ENCODE assay signal across 8 cellular contexts in the genomic region with DNA sequence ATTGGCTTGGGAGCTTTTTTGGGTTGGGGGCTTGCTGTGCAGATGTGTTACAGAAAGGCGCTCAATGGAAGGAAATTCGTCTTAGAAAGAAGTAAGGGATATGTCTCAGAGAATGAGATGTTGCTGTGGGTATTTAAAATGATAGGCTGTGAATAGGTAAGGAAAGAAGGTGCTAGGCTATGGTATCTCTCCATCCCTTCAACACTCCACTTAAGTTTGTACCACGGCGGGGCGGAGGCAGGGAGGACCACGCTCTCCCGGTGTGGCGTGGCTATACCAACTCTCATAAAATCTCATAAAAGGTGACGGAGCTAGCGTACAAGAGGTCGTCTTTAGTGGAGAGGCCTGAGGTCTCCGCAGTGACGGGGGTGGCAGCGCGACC. TPM values are rescaled to one million over a fixed set of nuclear protein-coding genes. Genes with fewer than 3 reads are reported as not detected.
DNase-seq lines count a peak whose midpoint lies in the region; ATAC-seq and TF ChIP-seq lines count a peak whose summit lies in the region.

No MANE protein-coding gene starts in this region.

- H4K5ac ChIP-seq in IMR-90 (ENCODE audit: low read depth, low read length), result peak overlapping the region; percentile 100

- peaks cover 4 to 26% of the 10 kb centered on the region in 2 experiments for H3K79me1 ChIP-seq in IMR-90 (ENCODE audit: low read depth in 1 of 2, low read length in 2 of 2)

- no CpG with 5 or more reads among the region's 15 CpGs for WGBS in IMR-90 (ENCODE audit: extremely low coverage in 2 of 2, insufficient read length in 1 of 2), 2 experiments

- H3K9ac ChIP-seq in BLaER1, result peak overlapping the region; percentile 70; the same call in 1 of the 2 replicates
- H3K9ac ChIP-seq in IMR-90 (ENCODE audit: low read depth, low read length), result peak overlapping the region; percentile 75

- H3K4me3 Mint-ChIP-seq in dendritic cell treated with granulocyte-macrophage colony-stimulating factor and Interleukin-4, amounts not matched to agents 40 ng/mL and 50 ng/mL, for 4 days, result peak overlapping the region; percentile 99
- peak overlapping the region; percentile 86 to 98 (median 94) for H3K4me3 Mint-ChIP-seq in naive B cell

- H3K4me1 Mint-ChIP-seq in dendritic cell treated with granulocyte-macrophage colony-stimulating factor and Interleukin-4, amounts not matched to agents 40 ng/mL and 50 ng/mL, for 4 days (ENCODE audit: low read depth), result peaks cover 41% of the 10 kb centered on the region
- peaks cover 23 to 28% (median 25%) of the 10 kb centered on the region in 3 donors for H3K4me1 Mint-ChIP-seq in naive B cell

- H4K8ac ChIP-seq in IMR-90 (ENCODE audit: low read depth in 2 of 2, low read length in 2 of 2), result peak overlapping the region; percentile 100

- no peak for TF ChIP-seq POLR2A in IMR-90 (IDR thresholded peaks at IDR 0.05; ENCODE audit: low read depth, low read length)

- H2AK5ac ChIP-seq in IMR-90 (ENCODE audit: low read depth, low read length), result peak overlapping the region; percentile 82

- dilution Hi-C loops in IMR-90 (cut with HindIII; ENCODE audit: low sequenced_read_pairs, unreplicated experiment), result no loop called here

- peak overlapping the region; percentile 95 for H3K4ac ChIP-seq in IMR-90 (ENCODE audit: low read depth, low read length)

- peak overlapping the region; percentile 71 for H2BK5ac ChIP-seq in IMR-90 (ENCODE audit: low read depth, low read length, poor library complexity, severe bottlenecking)

- intact Hi-C loops in IMR-90 (cut with micrococcal nuclease), result loop anchor here (5.0 kb wide), 1 partner anchor 33 kb away; a partner anchor contains a TSS
- intact Hi-C loops in dendritic cell treated with granulocyte-macrophage colony-stimulating factor and Interleukin-4, amounts not matched to agents 40 ng/mL and 50 ng/mL, for 4 days (cut with micrococcal nuclease), result loop anchor here (1.0 kb wide), 1 partner anchor 35 kb away; a partner anchor contains a TSS

- ATAC-seq in GM19467 (IDR thresholded peaks at IDR 0.05; ENCODE audit: unreplicated experiment) (peak; percentile 20), IMR-90 (ENCODE audit: low read depth) (peak; percentile 13; the same call in 1 of the 2 replicates), naive B cell (ENCODE audit: low read depth in 2 of 2) (peak; percentile 24)

- H3K27ac Mint-ChIP-seq in dendritic cell treated with granulocyte-macrophage colony-stimulating factor and Interleukin-4, amounts not matched to agents 40 ng/mL and 50 ng/mL, for 4 days, result peak overlapping the region; percentile 95
- peak overlapping the region; percentile 76 to 96 (median 94) for H3K27ac Mint-ChIP-seq in naive B cell

- H3K4me3 ChIP-seq in BLaER1 (peak overlapping the region; percentile 76), IMR-90 (ENCODE audit: insufficient read depth, low read depth, low read length) (peak overlapping the region; percentile 85)

- peaks cover 12% of the 10 kb centered on the region for H3K4me1 ChIP-seq in BLaER1
- H3K4me1 ChIP-seq in IMR-90 (ENCODE audit: control insufficient read depth, insufficient read depth, low read length), result peaks cover 2% of the 10 kb centered on the region; the same call in 1 of the 2 replicates

- no TSS peak for BruUV-seq in IMR-90 (replicated peaks; lab: Mats Ljungman, UMichigan)

- peak overlapping the region; percentile 91 for H4K91ac ChIP-seq in IMR-90 (ENCODE audit: insufficient read depth, low read depth, low read length)

- peak overlapping the region; percentile 51; the same call in 1 of the 3 replicates for H2BK15ac ChIP-seq in IMR-90 (ENCODE audit: low read depth, low read length)

- H2BK120ac ChIP-seq in IMR-90 (ENCODE audit: low read depth, low read length), result peak overlapping the region; percentile 23

- H4K20me1 ChIP-seq in BLaER1, result no peaks in the 10 kb centered on the region
- 0 out of 2 replicates have a peak, but pooled peaks cover under 1% of the 10 kb centered on the region for H4K20me1 ChIP-seq in IMR-90 (ENCODE audit: insufficient read depth, low read length)

- peak overlapping the region; percentile 82 for H2AK9ac ChIP-seq in IMR-90 (replicated peaks; ENCODE audit: low read depth, low read length, poor library complexity)

- H2BK20ac ChIP-seq in IMR-90 (ENCODE audit: low read depth, low read length), result peak overlapping the region; percentile 38; the same call in 1 of the 2 replicates

- peak overlapping the region; percentile 33; the same call in 1 of the 2 replicates for H3K23ac ChIP-seq in IMR-90 (ENCODE audit: low read depth, low read length)

- peaks cover 22% of the 10 kb centered on the region for H3K9me3 ChIP-seq in BLaER1
- no peaks in the 10 kb centered on the region for H3K9me3 ChIP-seq in IMR-90 (ENCODE audit: control insufficient read depth, insufficient read depth, low read length)

- in situ Hi-C loops in IMR-90 (cut with MboI; ENCODE audit: low sequenced_read_pairs), result no loop called here

- peaks cover 6% of the 10 kb centered on the region for H3K9me1 ChIP-seq in IMR-90 (ENCODE audit: insufficient read depth, low read length)

- no peak for TF ChIP-seq RAD21 in IMR-90 (IDR thresholded peaks at IDR 0.05; ENCODE audit: low read length)

- H2AFZ ChIP-seq in IMR-90 (replicated peaks; ENCODE audit: low read length, poor library complexity), result peak overlapping the region; percentile 99

- peaks cover 10% of the 10 kb centered on the region for H3K9me3 Mint-ChIP-seq in dendritic cell treated with granulocyte-macrophage colony-stimulating factor and Interleukin-4, amounts not matched to agents 40 ng/mL and 50 ng/mL, for 4 days
- peaks cover 0 to 8% (median 4%) of the 10 kb centered on the region in 7 donors for H3K9me3 Mint-ChIP-seq in naive B cell

- no peaks in the 10 kb centered on the region for H3K27me3 ChIP-seq in BLaER1
- H3K27me3 ChIP-seq in IMR-90 (ENCODE audit: control insufficient read depth, insufficient read depth, low read length), result no peaks in the 10 kb centered on the region

- peaks cover 19% of the 10 kb centered on the region for H3K36me3 Mint-ChIP-seq in dendritic cell treated with granulocyte-macrophage colony-stimulating factor and Interleukin-4, amounts not matched to agents 40 ng/mL and 50 ng/mL, for 4 days (ENCODE audit: low read depth)
- H3K36me3 Mint-ChIP-seq in naive B cell, result peaks cover 11 to 34% of the 10 kb centered on the region in 2 donors

- H3K36me3 ChIP-seq in BLaER1, result no peaks in the 10 kb centered on the region
- H3K36me3 ChIP-seq in IMR-90 (ENCODE audit: control insufficient read depth, insufficient read depth, low read length), result no peaks in the 10 kb centered on the region

- peak overlapping the region; percentile 58 for H3K56ac ChIP-seq in IMR-90 (ENCODE audit: extremely low read depth, insufficient read depth, low read length)

- CTCF ChIA-PET in IMR-90 (lab: Yijun Ruan, JAX), result no interaction called here

- no peak for TF ChIP-seq CTCF in IMR-90 (conservative IDR thresholded peaks at IDR 0.05; ENCODE audit: low read depth, low read length)

- peak overlapping the region; percentile 79 for H3K4me2 ChIP-seq in BLaER1
- peak overlapping the region; percentile 86 for H3K4me2 ChIP-seq in IMR-90 (ENCODE audit: low read depth, low read length)

- H3K27ac ChIP-seq in BLaER1, result peak overlapping the region; percentile 57
- peak overlapping the region; percentile 88 for H3K27ac ChIP-seq in IMR-90 (ENCODE audit: insufficient read depth, low read length)

- H3K18ac ChIP-seq in IMR-90 (ENCODE audit: low read depth, low read length), result peak overlapping the region; percentile 81

- POLR2A ChIA-PET in IMR-90 (lab: Charles Lee; ENCODE audit: unreplicated experiment), result no interaction called here

- no peaks in the 10 kb centered on the region for H3K27me3 Mint-ChIP-seq in dendritic cell treated with granulocyte-macrophage colony-stimulating factor and Interleukin-4, amounts not matched to agents 40 ng/mL and 50 ng/mL, for 4 days
- peaks cover 23 to 36% (median 30%) of the 10 kb centered on the region in 3 donors for H3K27me3 Mint-ChIP-seq in naive B cell

- no peak for DNase-seq in IMR-90
- no peak for DNase-seq in naive B cell
- DNase-seq in stimulated activated CD4-positive, alpha-beta T cell treated with anti-CD3 and anti-CD28 coated beads, Interleukin-1b, Interleukin-23, amount 100 ng/mL, for 48 hours, result no peak
- DNase-seq in SK-N-DZ (ENCODE audit: low spot score), result no peak
- DNase-seq in HUDEP-2 (lab: John Stamatoyannopoulos, UW; ENCODE audit: unreplicated experiment in 76 of 76), result no peak

- peak overlapping the region; percentile 83 for H3K14ac ChIP-seq in IMR-90 (replicated peaks; ENCODE audit: low read depth, low read length)

TF ChIP-seq in IMR-90, 13 proteins besides CTCF, POLR2A, EP300 and RAD21 (continues in another document):
- TF ChIP-seq, protein P1, sequence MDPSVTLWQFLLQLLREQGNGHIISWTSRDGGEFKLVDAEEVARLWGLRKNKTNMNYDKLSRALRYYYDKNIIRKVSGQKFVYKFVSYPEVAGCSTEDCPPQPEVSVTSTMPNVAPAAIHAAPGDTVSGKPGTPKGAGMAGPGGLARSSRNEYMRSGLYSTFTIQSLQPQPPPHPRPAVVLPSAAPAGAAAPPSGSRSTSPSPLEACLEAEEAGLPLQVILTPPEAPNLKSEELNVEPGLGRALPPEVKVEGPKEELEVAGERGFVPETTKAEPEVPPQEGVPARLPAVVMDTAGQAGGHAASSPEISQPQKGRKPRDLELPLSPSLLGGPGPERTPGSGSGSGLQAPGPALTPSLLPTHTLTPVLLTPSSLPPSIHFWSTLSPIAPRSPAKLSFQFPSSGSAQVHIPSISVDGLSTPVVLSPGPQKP (IDR thresholded peaks at IDR 0.05; ENCODE audit: borderline replicate concordance, low read depth, low read length), result no peak
- TF ChIP-seq CEBPB (IDR thresholded peaks at IDR 0.05; ENCODE audit: low read depth, low read length), result no peak

RNA-seq across cellular contexts. Expression of a gene that starts 0.3 kb away (rescaled TPM):
- 23.7 and 25.8 TPM in 2 replicates for total RNA-seq in IMR-90 (2012; rRNA removed)
- 6.0 and 7.9 TPM in 2 replicates for polyA plus RNA-seq in IMR-90 (2012; rRNA removed)
- polyA plus RNA-seq in IMR-90 (2012; cell fraction: cytosol; rRNA removed), result 1.8 and 2.0 TPM in 2 replicates
- polyA plus RNA-seq in IMR-90 (2012; cell fraction: nucleus; rRNA removed; ENCODE audit: low replicate concordance), result 1.4 and 13.6 TPM in 2 replicates
- 10 to 100 TPM in 1 of 6 donors, 1 to 10 TPM in 5; 5.2 to 13.1 (median 7.5) TPM for polyA plus RNA-seq in naive B cell (ENCODE audit: low read depth in 6 of 6)
- 13.6 and 16.6 TPM in 2 replicates for polyA plus RNA-seq in SK-N-DZ (2014; cell fraction: cytosol; rRNA removed)
- polyA plus RNA-seq in SK-N-DZ (2014; cell fraction: nucleus; rRNA removed), result 27.0 and 27.5 TPM in 2 replicates

RNA-seq across cellular contexts. Expression of a gene that starts 35.1 kb away (rescaled TPM):
- 44.1 and 49.2 TPM in 2 replicates for total RNA-seq in IMR-90 (2012; rRNA removed)
- polyA plus RNA-seq in IMR-90 (2012; rRNA removed) (10.6 and 13.4 TPM in 2 replicates), naive B cell (ENCODE audit: low read depth in 6 of 6) (10 to 100 TPM; 24.5 to 43.0 (median 31.9) TPM)
- polyA plus RNA-seq in IMR-90 (2012; cell fraction: cytosol; rRNA removed), result 5.2 and 5.8 TPM in 2 replicates
- polyA plus RNA-seq in IMR-90 (2012; cell fraction: nucleus; rRNA removed; ENCODE audit: low replicate concordance), result 7.3 and 32.8 TPM in 2 replicates
- 37.4 and 39.8 TPM in 2 replicates for polyA plus RNA-seq in SK-N-DZ (2014; cell fraction: cytosol; rRNA removed)
- 49.1 and 67.7 TPM in 2 replicates for polyA plus RNA-seq in SK-N-DZ (2014; cell fraction: nucleus; rRNA removed)
